ENCODE assay signal across 28 cellular contexts in the genomic region with DNA sequence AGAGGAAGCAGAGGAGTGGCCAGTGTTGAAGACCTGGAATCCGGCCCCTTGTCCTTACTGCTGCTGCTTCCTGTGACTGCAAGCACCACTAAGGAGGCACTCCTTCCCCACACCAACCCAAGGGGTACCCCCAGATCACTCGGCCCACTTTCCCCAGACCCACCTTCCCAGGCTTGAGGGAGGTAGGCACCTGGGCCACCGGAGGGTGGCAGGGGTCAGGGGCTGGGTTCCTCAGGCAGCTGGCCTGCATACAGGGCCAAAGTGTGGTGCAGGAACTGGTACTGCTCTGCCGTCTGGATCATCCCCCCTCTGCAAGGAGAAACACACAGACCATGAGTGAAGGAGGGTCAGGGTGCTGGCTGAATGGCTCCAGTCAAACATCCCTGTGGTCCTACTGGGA. TPM values are rescaled to one million over a fixed set of nuclear protein-coding genes. Genes with fewer than 3 reads are reported as not detected.
"Had no signal": no experiment of that assay in that cellular context is flagged by ENCODE, and none has a peak within 500 bp of the region (broad histone marks: within the 10 kb centered on the region; RNA-seq: fewer than 3 reads in every experiment).

No MANE protein-coding gene starts in this region.

- H3K9me3 ChIP-seq: body of pancreas, vagina had no signal

- H3K27me3 ChIP-seq: body of pancreas, foreskin keratinocyte, vagina had no signal

- H3K4me3 Mint-ChIP-seq: activated CD8-positive, alpha-beta memory T cell treated with anti-CD3 and anti-CD28 coated beads, Interleukin-2, amount 10 ng/mL, durations not matched to agents 7 days and 5 days; activated naive CD4-positive, alpha-beta T cell treated with anti-CD3 and anti-CD28 coated beads for 36 hours; memory B cell; stimulated activated naive B cell treated with anti-CD40 and anti-IgM and Interleukin-4, amounts not matched to agents 10 μg/mL and 1 μg/mL and 100 μg/mL, for 72 hours had no signal

- H3K9me3 Mint-ChIP-seq: activated naive CD4-positive, alpha-beta T cell treated with anti-CD3 and anti-CD28 coated beads for 36 hours; memory B cell; stimulated activated naive B cell treated with anti-CD40 and anti-IgM and Interleukin-4, amounts not matched to agents 10 μg/mL and 1 μg/mL and 100 μg/mL, for 72 hours; type B pancreatic cell had no signal

- H3K27ac Mint-ChIP-seq: activated naive CD4-positive, alpha-beta T cell treated with anti-CD3 and anti-CD28 coated beads for 36 hours; type B pancreatic cell had no signal

- H3K27ac ChIP-seq: body of pancreas, foreskin keratinocyte, vagina had no signal

- ATAC-seq: activated CD8-positive, alpha-beta memory T cell treated with anti-CD3 and anti-CD28 coated beads, Interleukin-2, amount 10 ng/mL, durations not matched to agents 7 days and 5 days; body of pancreas; foreskin keratinocyte; left colon; sciatic nerve; stimulated activated naive B cell treated with anti-CD40 and anti-IgM and Interleukin-4, amounts not matched to agents 10 μg/mL and 1 μg/mL and 100 μg/mL, for 72 hours had no signal

- H3K36me3 ChIP-seq: vagina had no signal

- DNase-seq: activated CD4-positive, alpha-beta T cell treated with anti-CD3 and anti-CD28 coated beads, Interleukin-2, amount 50 U/mL, for 4 hours; activated CD8-positive, alpha-beta memory T cell treated with anti-CD3 and anti-CD28 coated beads, Interleukin-2, amount 10 ng/mL, durations not matched to agents 7 days and 5 days; activated effector memory CD4-positive, alpha-beta T cell treated with Interleukin-2 at 50 U/mL for 16 hours; activated naive CD4-positive, alpha-beta T cell treated with anti-CD3 and anti-CD28 coated beads for 36 hours; activated T-cell treated with anti-CD3 and anti-CD28 coated beads for 4 hours; anterior cingulate cortex; body of pancreas; effector CD4-positive, alpha-beta T cell; erythroblast; foreskin keratinocyte; left colon; occipital lobe; posterior cingulate gyrus; small intestine; stimulated activated CD4-positive, alpha-beta T cell treated with anti-CD3 and anti-CD28 coated beads, Interleukin-2, amount 100 ng/mL, for 24 hours; stimulated activated naive B cell treated with anti-CD40 and anti-IgM and Interleukin-4, amounts not matched to agents 10 μg/mL and 1 μg/mL and 100 μg/mL, for 72 hours; T-helper 1 cell; T-helper 9 cell had no signal

- H3K36me3 Mint-ChIP-seq: type B pancreatic cell had no signal

- H3K4me3 ChIP-seq: body of pancreas, vagina had no signal

- H3K27me3 Mint-ChIP-seq: activated CD8-positive, alpha-beta memory T cell treated with anti-CD3 and anti-CD28 coated beads, Interleukin-2, amount 10 ng/mL, durations not matched to agents 7 days and 5 days; memory B cell; stimulated activated naive B cell treated with anti-CD40 and anti-IgM and Interleukin-4, amounts not matched to agents 10 μg/mL and 1 μg/mL and 100 μg/mL, for 72 hours had no signal

RNA-seq across cellular contexts. Expression of a gene that starts 12.0 kb away (rescaled TPM):
- total RNA-seq: chondrocyte, foreskin keratinocyte, renal cortical epithelial cell had no signal
- polyA plus RNA-seq: foreskin keratinocyte had no signal

RNA-seq across cellular contexts. Expression of a gene that starts 25.7 kb away (rescaled TPM):
- total RNA-seq: activated CD8-positive, alpha-beta memory T cell treated with anti-CD3 and anti-CD28 coated beads, Interleukin-2, amount 10 ng/mL, durations not matched to agents 7 days and 5 days; activated naive CD4-positive, alpha-beta T cell treated with anti-CD3 and anti-CD28 coated beads for 36 hours; body of pancreas; cardiac septum; chondrocyte; foreskin keratinocyte had no signal
- polyA plus RNA-seq: keratinocyte, neural cell had no signal

RNA-seq across cellular contexts. Expression of a gene that starts 45.2 kb away (rescaled TPM):
- total RNA-seq: glomerular endothelial cell had no signal
- polyA plus RNA-seq: neural cell had no signal
